26 cellular contexts compared by ENCODE assay signal in genomic region chr13:74335370-74335769, GRCh38.
"Had no signal": no experiment of that assay in that cellular context is flagged by ENCODE, and none has a peak within 500 bp of the region (broad histone marks: within the 10 kb centered on the region; RNA-seq: fewer than 3 reads in every experiment).

No MANE protein-coding gene starts in this region.

- H3K4me3 ChIP-seq: stomach, suprapubic skin, testis, thoracic aorta, thyroid gland, tibial artery, tibial nerve, transverse colon, upper lobe of left lung, upper lobe of right lung, uterus, vagina had no signal

- ATAC-seq: stimulated activated effector memory CD8-positive, alpha-beta T cell treated with anti-CD3 and anti-CD28 coated beads, Interleukin-12 subunit alpha, Interleukin-12 subunit beta, amount 100 ng/mL, for 72 hours; stimulated activated memory B cell treated with anti-CD40 and anti-IgM and Interleukin-4, amounts not matched to agents 10 μg/mL and 1 μg/mL and 100 μg/mL, for 72 hours; stimulated activated naive B cell treated with anti-CD40 and anti-IgM and Interleukin-4, amounts not matched to agents 10 μg/mL and 1 μg/mL and 100 μg/mL, for 72 hours; stimulated activated naive CD8-positive, alpha-beta T cell treated with anti-CD3 and anti-CD28 coated beads, Interleukin-15, amount 100 ng/mL, for 72 hours; stimulated activated naive CD8-positive, alpha-beta T cell treated with anti-CD3 and anti-CD28 coated beads, Interleukin-15, Interleukin-2, amounts not matched to agents 100 U/mL and 50 U/mL, for 24 hours; upper lobe of right lung had no signal

- DNase-seq: stimulated activated CD4-positive, alpha-beta T cell treated with anti-CD3 and anti-CD28 coated beads, Interleukin-2, amount 100 ng/mL, for 48 hours; stimulated activated CD4-positive, alpha-beta T cell treated with anti-CD3 and anti-CD28 coated beads, Interleukin-4, amount 100 ng/mL, for 1 hour; stimulated activated CD4-positive, alpha-beta T cell treated with anti-CD3 and anti-CD28 coated beads, Interleukin-4, amount 100 ng/mL, for 24 hours; stimulated activated CD4-positive, alpha-beta T cell treated with anti-CD3 and anti-CD28 coated beads, Interleukin-4, amount 100 ng/mL, for 4 hours; stimulated activated CD8-positive, alpha-beta memory T cell treated with anti-CD3 and anti-CD28 coated beads, Interleukin-4, amount 100 ng/mL, for 48 hours; stimulated activated naive B cell treated with anti-CD40 and anti-IgM and Interleukin-4, amounts not matched to agents 10 μg/mL and 1 μg/mL and 100 μg/mL, for 72 hours; stimulated activated naive CD4-positive, alpha-beta T cell; stimulated activated naive CD4-positive, alpha-beta T cell treated with Interleukin-2 at 50 U/mL for 16 hours; stimulated activated naive CD8-positive, alpha-beta T cell treated with anti-CD3 and anti-CD28 coated beads, Interleukin-15, amount 100 ng/mL, for 72 hours; stimulated activated naive CD8-positive, alpha-beta T cell treated with anti-CD3 and anti-CD28 coated beads, Interleukin-15, Interleukin-2, amounts not matched to agents 100 U/mL and 50 U/mL, for 24 hours; stomach; substantia nigra; testis; thyroid gland; tibial artery; transverse colon; trophoblast cell; upper lobe of left lung; upper lobe of right lung; uterus had no signal

- H3K27me3 ChIP-seq: stomach, suprapubic skin, testis, thyroid gland, tibial artery, tibial nerve, transverse colon, upper lobe of left lung, upper lobe of right lung, uterus, vagina had no signal

- H3K27ac ChIP-seq: stomach, suprapubic skin, testis, thoracic aorta, thyroid gland, tibial artery, tibial nerve, transverse colon, upper lobe of left lung, upper lobe of right lung, uterus, vagina had no signal

- H3K36me3 ChIP-seq: stomach, suprapubic skin, thoracic aorta, thyroid gland, tibial artery, tibial nerve, transverse colon, upper lobe of left lung, upper lobe of right lung, uterus, vagina had no signal

- H3K9me3 ChIP-seq: stomach, suprapubic skin, testis, thoracic aorta, thyroid gland, transverse colon, upper lobe of left lung, upper lobe of right lung, uterus, vagina had no signal

- H3K4me1 ChIP-seq: stomach, suprapubic skin, testis, thyroid gland, tibial artery, tibial nerve, transverse colon, upper lobe of left lung, upper lobe of right lung, uterus, vagina had no signal
